27 cellular contexts compared by ENCODE assay signal in the genomic region with DNA sequence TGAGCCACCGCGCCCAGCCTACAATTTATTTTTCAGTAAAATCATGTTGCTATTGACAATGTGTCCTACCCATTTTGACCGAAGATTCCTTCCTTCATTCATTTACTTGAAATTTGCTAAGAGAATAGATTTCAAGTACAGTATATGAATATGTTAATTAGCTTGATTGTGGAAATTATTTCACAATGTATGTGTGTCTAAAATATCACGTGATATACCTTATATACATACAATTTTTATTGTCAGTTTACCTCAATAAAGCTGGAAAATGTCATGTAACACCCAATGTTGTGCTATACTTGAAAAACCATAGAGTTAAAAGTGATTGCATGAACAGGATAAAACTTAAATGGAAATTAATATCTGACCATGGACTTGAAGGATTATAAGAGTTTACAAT.
"Had no signal": no experiment of that assay in that cellular context is flagged by ENCODE, and none has a peak within 500 bp of the region (broad histone marks: within the 10 kb centered on the region; RNA-seq: fewer than 3 reads in every experiment).

No MANE protein-coding gene starts in this region.

- H3K27ac ChIP-seq: stomach, suprapubic skin, testis, thoracic aorta, thyroid gland, tibial artery, tibial nerve, transverse colon, upper lobe of left lung, upper lobe of right lung, uterus, vagina had no signal

- H3K36me3 ChIP-seq: stomach, suprapubic skin, thoracic aorta, thyroid gland, tibial artery, tibial nerve, transverse colon, upper lobe of left lung, upper lobe of right lung, uterus, vagina had no signal

- H3K4me1 ChIP-seq: suprapubic skin, testis, thyroid gland, transverse colon, upper lobe of left lung, upper lobe of right lung, uterus, vagina had no signal

- FAIRE-seq: urothelium cell line had no signal

- ATAC-seq: stimulated activated effector memory CD8-positive, alpha-beta T cell treated with anti-CD3 and anti-CD28 coated beads, Interleukin-12 subunit alpha, Interleukin-12 subunit beta, amount 100 ng/mL, for 72 hours; stimulated activated memory B cell treated with anti-CD40 and anti-IgM and Interleukin-4, amounts not matched to agents 10 μg/mL and 1 μg/mL and 100 μg/mL, for 72 hours; stimulated activated naive B cell treated with anti-CD40 and anti-IgM and Interleukin-4, amounts not matched to agents 10 μg/mL and 1 μg/mL and 100 μg/mL, for 72 hours; stimulated activated naive CD8-positive, alpha-beta T cell treated with anti-CD3 and anti-CD28 coated beads, Interleukin-15, amount 100 ng/mL, for 72 hours; stimulated activated naive CD8-positive, alpha-beta T cell treated with anti-CD3 and anti-CD28 coated beads, Interleukin-15, Interleukin-2, amounts not matched to agents 100 U/mL and 50 U/mL, for 24 hours; upper lobe of right lung had no signal

- DNase-seq: stimulated activated CD4-positive, alpha-beta T cell treated with anti-CD3 and anti-CD28 coated beads, Interleukin-2, amount 100 ng/mL, for 48 hours; stimulated activated CD4-positive, alpha-beta T cell treated with anti-CD3 and anti-CD28 coated beads, Interleukin-4, amount 100 ng/mL, for 1 hour; stimulated activated CD4-positive, alpha-beta T cell treated with anti-CD3 and anti-CD28 coated beads, Interleukin-4, amount 100 ng/mL, for 24 hours; stimulated activated CD4-positive, alpha-beta T cell treated with anti-CD3 and anti-CD28 coated beads, Interleukin-4, amount 100 ng/mL, for 4 hours; stimulated activated CD8-positive, alpha-beta memory T cell treated with anti-CD3 and anti-CD28 coated beads, Interleukin-4, amount 100 ng/mL, for 48 hours; stimulated activated naive B cell treated with anti-CD40 and anti-IgM and Interleukin-4, amounts not matched to agents 10 μg/mL and 1 μg/mL and 100 μg/mL, for 72 hours; stimulated activated naive CD4-positive, alpha-beta T cell; stimulated activated naive CD4-positive, alpha-beta T cell treated with Interleukin-2 at 50 U/mL for 16 hours; stimulated activated naive CD8-positive, alpha-beta T cell treated with anti-CD3 and anti-CD28 coated beads, Interleukin-15, amount 100 ng/mL, for 72 hours; stimulated activated naive CD8-positive, alpha-beta T cell treated with anti-CD3 and anti-CD28 coated beads, Interleukin-15, Interleukin-2, amounts not matched to agents 100 U/mL and 50 U/mL, for 24 hours; stomach; substantia nigra; testis; thyroid gland; tibial artery; transverse colon; trophoblast cell; upper lobe of left lung; upper lobe of right lung; uterus had no signal

- H3K9me3 ChIP-seq: stomach, suprapubic skin, testis, thoracic aorta, thyroid gland, tibial artery, tibial nerve, upper lobe of left lung, upper lobe of right lung, uterus, vagina had no signal

- H3K27me3 ChIP-seq: stomach, suprapubic skin, testis, thyroid gland, tibial artery, tibial nerve, transverse colon, upper lobe of left lung, upper lobe of right lung, uterus, vagina had no signal

- H3K4me3 ChIP-seq: stomach, suprapubic skin, testis, thoracic aorta, thyroid gland, tibial artery, tibial nerve, transverse colon, upper lobe of left lung, upper lobe of right lung, uterus, vagina had no signal
